Comparison of ENCODE assay signal across 8 cellular contexts in the genomic region with DNA sequence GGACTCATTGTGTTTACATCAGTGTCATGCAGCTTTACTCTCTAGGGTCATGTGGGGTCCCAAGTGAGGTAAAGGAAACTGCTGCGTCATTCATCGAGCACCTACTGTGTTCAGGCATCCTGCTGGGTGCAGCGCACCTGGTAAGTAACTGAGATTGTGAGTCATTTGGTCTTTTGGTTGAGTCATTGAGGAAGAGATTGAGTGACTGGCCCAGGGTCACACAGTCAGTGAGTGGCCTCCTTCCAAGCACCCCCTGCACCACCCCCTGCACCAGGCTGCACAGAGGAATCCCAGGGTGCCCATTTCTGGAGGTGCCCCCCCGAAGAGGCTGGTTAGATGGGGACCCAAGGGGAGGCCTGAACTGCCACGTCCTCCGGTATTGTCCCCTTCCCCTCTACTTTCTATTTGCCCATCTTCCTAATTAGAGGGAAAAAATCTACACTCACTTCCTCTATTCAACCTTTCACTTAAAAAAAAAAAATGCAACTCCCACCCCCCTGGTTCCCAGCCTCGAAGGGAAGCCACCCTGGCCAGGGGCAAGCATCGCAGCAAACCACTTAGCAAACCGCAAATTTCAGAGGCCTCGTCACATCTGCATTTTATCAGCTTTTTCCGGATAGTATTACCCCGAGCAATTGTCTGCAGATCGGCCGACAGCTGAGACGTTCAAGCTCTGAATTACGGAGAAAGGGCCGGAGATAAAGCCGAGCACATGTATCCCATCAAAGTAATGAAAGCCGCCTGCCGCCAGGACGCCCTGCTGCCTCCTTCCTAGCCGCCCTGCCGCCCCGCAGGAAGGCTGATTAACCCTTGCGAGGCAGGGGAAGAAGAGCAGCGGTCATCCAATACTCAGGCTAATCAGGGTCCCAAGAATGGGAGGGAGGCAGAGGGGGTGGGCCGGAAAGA.
DNase-seq lines count a peak whose midpoint lies in the region; ATAC-seq and TF ChIP-seq lines count a peak whose summit lies in the region.

No MANE protein-coding gene starts in this region.

- no peaks in the 10 kb centered on the region for H3K36me3 Mint-ChIP-seq in Calu3 (ENCODE audit: insufficient read depth, unreplicated experiment)

- H3K27me3 Mint-ChIP-seq in Calu3 (ENCODE audit: unreplicated experiment): no peaks in the 10 kb centered on the region

- H3K4me3 Mint-ChIP-seq in Calu3 (ENCODE audit: low read depth, unreplicated experiment): no peak overlapping the region

- BruUV-seq in Calu3 (replicated peaks; lab: Mats Ljungman, UMichigan): no TSS peak

- no peaks in the 10 kb centered on the region for H3K4me1 Mint-ChIP-seq in Calu3 (ENCODE audit: low read depth, unreplicated experiment)

- CTCF ChIA-PET in Calu3 (lab: Charles Lee): no interaction called here

- intact Hi-C loops in Calu3 (cut with micrococcal nuclease; ENCODE audit: unreplicated experiment): no loop called here

- DNase-seq in Calu3: peak; percentile 4
- peak; percentile 79 for DNase-seq in left kidney (ENCODE audit: low read depth, low spot score)
- no peak for DNase-seq in caudate nucleus (lab: John Stamatoyannopoulos, UW)
- DNase-seq in NCI-H510A (lab: John Stamatoyannopoulos, UW): no peak
- no peak for DNase-seq in SHP77 treated with DMSO at 0.1 percent for 48 hours (lab: John Stamatoyannopoulos, UW)

- TF ChIP-seq CTCF in Calu3 (IDR thresholded peaks at IDR 0.05; ENCODE audit: unreplicated experiment): no peak

- H3K27ac Mint-ChIP-seq in Calu3 (ENCODE audit: unreplicated experiment): no peak overlapping the region

- peak; percentile 92 for ATAC-seq in GM19395 (IDR thresholded peaks at IDR 0.05; ENCODE audit: unreplicated experiment)
- peak; percentile 92 for ATAC-seq in HG03175 (IDR thresholded peaks at IDR 0.05; ENCODE audit: unreplicated experiment)
- ATAC-seq in activated CD4-positive, CD25-positive, alpha-beta regulatory T cell treated with anti-CD3 and anti-CD28 coated beads, Interleukin-2, amount 50 U/mL, for 24 hours: peak; percentile 98

- no peak overlapping the region for H3K27ac ChIP-seq in caudate nucleus (ENCODE audit: low read depth, low read length)

- peaks cover 7% of the 10 kb centered on the region for H3K9me3 Mint-ChIP-seq in Calu3 (ENCODE audit: low read depth, unreplicated experiment)

Comparison
In these comparisons a context has a peak if more than half of its experiments do, and no peak if none do; other contexts are left out.
1. DNase-seq: peak in Calu3 (single experiment) and left kidney (single experiment); none in caudate nucleus (0 of 61), NCI-H510A (single experiment) and SHP77 treated with DMSO at 0.1 percent for 48 hours (single experiment).
2. Peak in every context shown above with its lines, with median percentiles within 50 percentile points of each other: ATAC-seq.